Comparison of ENCODE assay signal across 20 cellular contexts in the genomic region with DNA sequence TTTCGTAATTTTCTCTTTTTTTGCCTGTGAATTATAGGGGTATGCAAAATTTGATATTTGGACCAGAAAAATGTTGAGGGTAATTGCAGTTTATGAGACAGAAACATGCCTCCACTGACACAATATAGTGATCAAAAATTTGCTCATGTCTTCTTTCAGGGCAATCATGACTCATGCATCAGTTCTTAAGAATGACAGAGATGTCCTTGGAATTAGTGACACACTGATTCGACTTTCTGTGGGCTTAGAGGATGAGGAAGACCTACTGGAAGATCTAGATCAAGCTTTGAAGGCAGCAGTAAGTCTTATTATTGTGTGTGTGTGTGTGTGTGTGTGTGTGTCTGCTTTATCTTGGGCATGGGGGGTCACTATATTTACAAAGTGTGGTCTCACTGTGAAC. TPM values are rescaled to one million over a fixed set of nuclear protein-coding genes. Genes with fewer than 3 reads are reported as not detected.
DNase-seq lines count a peak whose midpoint lies in the region; ATAC-seq lines count a peak whose summit lies in the region.
"Had no signal": no experiment of that assay in that cellular context is flagged by ENCODE, and none has a peak within 500 bp of the region (broad histone marks: within the 10 kb centered on the region; RNA-seq: fewer than 3 reads in every experiment).

No MANE protein-coding gene starts in this region.

- no peak overlapping the region for H3K4me3 Mint-ChIP-seq in activated CD4-positive, alpha-beta T cell treated with anti-CD3 and anti-CD28 coated beads, Interleukin-2, amount 10 ng/mL, durations not matched to agents 24 days and 14 days
- peak overlapping the region; percentile 26 for H3K4me3 Mint-ChIP-seq in activated T-helper 17 cell treated with anti-CD3 and anti-CD28 coated beads, Interleukin-2, amount 50 U/mL, for 72 hours

- no peaks in the 10 kb centered on the region for H3K9me3 Mint-ChIP-seq in activated CD4-positive, alpha-beta T cell treated with anti-CD3 and anti-CD28 coated beads, Interleukin-2, amount 10 ng/mL, durations not matched to agents 24 days and 14 days
- no peaks in the 10 kb centered on the region for H3K9me3 Mint-ChIP-seq in activated T-helper 17 cell treated with anti-CD3 and anti-CD28 coated beads, Interleukin-2, amount 50 U/mL, for 72 hours

- H3K27me3 Mint-ChIP-seq in activated CD4-positive, alpha-beta T cell treated with anti-CD3 and anti-CD28 coated beads, Interleukin-2, amount 10 ng/mL, durations not matched to agents 24 days and 14 days: no peaks in the 10 kb centered on the region
- no peaks in the 10 kb centered on the region for H3K27me3 Mint-ChIP-seq in activated T-helper 17 cell treated with anti-CD3 and anti-CD28 coated beads, Interleukin-2, amount 50 U/mL, for 72 hours

- H3K4me1 Mint-ChIP-seq in activated CD4-positive, alpha-beta T cell treated with anti-CD3 and anti-CD28 coated beads, Interleukin-2, amount 10 ng/mL, durations not matched to agents 24 days and 14 days: peaks cover 12% of the 10 kb centered on the region
- H3K4me1 Mint-ChIP-seq in activated T-helper 17 cell treated with anti-CD3 and anti-CD28 coated beads, Interleukin-2, amount 50 U/mL, for 72 hours: peaks cover 6% of the 10 kb centered on the region

- ATAC-seq in activated T-helper 17 cell treated with anti-CD3 and anti-CD28 coated beads, Interleukin-2, amount 50 U/mL, for 72 hours (replicated peaks): peak; percentile 98

- intact Hi-C loops in activated CD4-positive, alpha-beta T cell treated with anti-CD3 and anti-CD28 coated beads, Interleukin-2, amount 10 ng/mL, durations not matched to agents 24 days and 14 days (cut with micrococcal nuclease): loop anchor here (1.0 to 5.0 kb wide), 3 partner anchors 14 to 74 kb away; partner anchors contain the start of gene CTH

- DNase-seq in activated CD4-positive, alpha-beta T cell treated with anti-CD3 and anti-CD28 coated beads, Interleukin-2, amount 10 ng/mL, durations not matched to agents 24 days and 14 days: no peak
- DNase-seq in activated CD4-positive, alpha-beta T cell treated with anti-CD3 and anti-CD28 coated beads for 4 hours: no peak
- peak; percentile 35 for DNase-seq in EL
- peak; percentile 62 for DNase-seq in kidney tubule cell (ENCODE audit: low spot score)
- DNase-seq in DMS153 (lab: John Stamatoyannopoulos, UW): no peak
- no peak for DNase-seq in DMS53 treated with DMSO at 0.1 percent for 48 hours (lab: John Stamatoyannopoulos, UW; ENCODE audit: unreplicated experiment)
- no peak for DNase-seq in AG08396 (ENCODE audit: low spot score)
- DNase-seq: ACHN, activated gamma-delta T cell, dermis blood vessel endothelial cell, hippocampal formation, KBM-7, NCI-H1048, NCI-H187 treated with DMSO at 0.1 percent for 48 hours, NCI-H82, nucleus accumbens, OCI-M1, retina, SHP77 treated with DMSO at 0.1 percent for 48 hours had no signal

- peak overlapping the region; percentile 65 for H3K27ac Mint-ChIP-seq in activated CD4-positive, alpha-beta T cell treated with anti-CD3 and anti-CD28 coated beads, Interleukin-2, amount 10 ng/mL, durations not matched to agents 24 days and 14 days
- no peak overlapping the region for H3K27ac Mint-ChIP-seq in activated T-helper 17 cell treated with anti-CD3 and anti-CD28 coated beads, Interleukin-2, amount 50 U/mL, for 72 hours

- H3K36me3 Mint-ChIP-seq in activated CD4-positive, alpha-beta T cell treated with anti-CD3 and anti-CD28 coated beads, Interleukin-2, amount 10 ng/mL, durations not matched to agents 24 days and 14 days (ENCODE audit: low read depth): peaks cover 22% of the 10 kb centered on the region
- H3K36me3 Mint-ChIP-seq in activated T-helper 17 cell treated with anti-CD3 and anti-CD28 coated beads, Interleukin-2, amount 50 U/mL, for 72 hours (ENCODE audit: low read depth): peaks cover 50% of the 10 kb centered on the region

RNA-seq across cellular contexts. Expression of gene CTH, which starts 27.5 kb away (rescaled TPM):
- total RNA-seq in activated CD4-positive, alpha-beta T cell treated with anti-CD3 and anti-CD28 coated beads, Interleukin-2, amount 10 ng/mL, durations not matched to agents 24 days and 14 days: 12.7 and 14.3 TPM in 2 replicates
- 1 to 10 TPM; 6.0 to 8.5 TPM for total RNA-seq in activated T-helper 17 cell treated with anti-CD3 and anti-CD28 coated beads, Interleukin-2, amount 50 U/mL, for 72 hours

Comparison
In these comparisons a context has a peak if more than half of its experiments do, and no peak if none do; other contexts are left out.
1. DNase-seq: peak in EL (single experiment) and kidney tubule cell (single experiment); none in activated CD4-positive, alpha-beta T cell treated with anti-CD3 and anti-CD28 coated beads, Interleukin-2, amount 10 ng/mL, durations not matched to agents 24 days and 14 days (single experiment), activated CD4-positive, alpha-beta T cell treated with anti-CD3 and anti-CD28 coated beads for 4 hours (0 of 2), DMS153 (single experiment), DMS53 treated with DMSO at 0.1 percent for 48 hours (single experiment) and AG08396 (single experiment).